32 cellular contexts compared by ENCODE assay signal in the genomic region with DNA sequence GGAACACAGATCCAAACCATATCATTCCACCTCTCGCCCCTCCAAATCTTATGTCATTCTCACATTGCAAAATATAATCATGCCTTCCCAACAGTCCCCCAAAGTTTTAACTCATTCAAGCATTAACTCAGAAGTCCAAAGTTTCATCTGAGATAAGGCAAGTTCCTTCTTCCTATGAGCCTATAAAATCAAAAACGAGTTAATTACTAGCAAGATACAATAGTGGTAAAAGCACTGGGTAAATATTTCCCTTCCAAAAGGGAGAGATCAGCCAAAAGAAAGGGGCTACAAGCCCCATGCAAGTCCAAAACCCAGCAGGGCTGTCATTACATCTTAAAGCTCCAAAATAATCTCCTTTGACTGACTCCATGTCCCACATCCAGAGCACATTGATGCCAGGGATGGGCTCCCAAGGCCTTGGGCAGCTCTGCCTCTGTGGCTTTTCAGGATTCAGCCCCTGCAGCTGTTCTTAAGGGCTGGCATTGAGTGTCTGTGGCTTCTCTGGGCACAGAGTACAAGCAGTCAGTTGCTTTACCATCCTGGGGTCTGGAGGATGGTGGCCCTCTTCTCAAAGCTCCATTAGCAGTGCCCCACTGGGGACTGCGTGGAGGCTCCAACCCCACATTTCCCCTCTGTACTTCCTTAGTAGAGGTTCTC. TPM values are rescaled to one million over a fixed set of nuclear protein-coding genes. Genes with fewer than 3 reads are reported as not detected.
"Had no signal": no experiment of that assay in that cellular context is flagged by ENCODE, and none has a peak within 500 bp of the region (broad histone marks: within the 10 kb centered on the region; RNA-seq: fewer than 3 reads in every experiment).

No MANE protein-coding gene starts in this region.

- H3K27me3 Mint-ChIP-seq: activated CD8-positive, alpha-beta T cell treated with anti-CD3 and anti-CD28 coated beads for 36 hours; activated naive CD8-positive, alpha-beta T cell; activated T-helper 17 cell treated with anti-CD3 and anti-CD28 coated beads, Interleukin-2, amount 50 U/mL, for 72 hours; central memory CD8-positive, alpha-beta T cell; effector memory CD8-positive, alpha-beta T cell had no signal

- H3K27ac Mint-ChIP-seq: activated CD4-positive, alpha-beta T cell treated with anti-CD3 and anti-CD28 coated beads, Interleukin-2, amount 10 ng/mL, durations not matched to agents 7 days and 5 days; activated CD8-positive, alpha-beta T cell treated with anti-CD3 and anti-CD28 coated beads for 36 hours; activated naive CD8-positive, alpha-beta T cell; activated T-helper 17 cell treated with anti-CD3 and anti-CD28 coated beads, Interleukin-2, amount 50 U/mL, for 72 hours; effector memory CD8-positive, alpha-beta T cell; WTC11 had no signal

- ATAC-seq: activated CD8-positive, alpha-beta T cell treated with anti-CD3 and anti-CD28 coated beads for 36 hours; activated T-cell treated with anti-CD3 and anti-CD28 coated beads, Interleukin-2, amount 50 U/mL, for 4 hours; activated T-helper 17 cell treated with anti-CD3 and anti-CD28 coated beads, Interleukin-2, amount 50 U/mL, for 72 hours; effector memory CD8-positive, alpha-beta T cell; foreskin keratinocyte; gastrocnemius medialis had no signal

- H3K36me3 Mint-ChIP-seq: activated naive CD8-positive, alpha-beta T cell had no signal

- H3K4me1 ChIP-seq: gastrocnemius medialis had no signal

- H3K4me3 ChIP-seq: esophagus muscularis mucosa, gastrocnemius medialis had no signal

- H3K9me3 Mint-ChIP-seq: central memory CD8-positive, alpha-beta T cell; effector memory CD8-positive, alpha-beta T cell had no signal

- DNase-seq: activated CD4-positive, alpha-beta T cell treated with anti-CD3 and anti-CD28 coated beads for 1 hour; activated CD4-positive, alpha-beta T cell treated with anti-CD3 and anti-CD28 coated beads for 4 hours; activated CD4-positive, alpha-beta T cell treated with anti-CD3 and anti-CD28 coated beads, Interleukin-2, amount 10 ng/mL, durations not matched to agents 7 days and 5 days; activated CD4-positive, alpha-beta T cell treated with anti-CD3 and anti-CD28 coated beads, Interleukin-2, amount 50 U/mL, for 4 hours; activated CD8-positive, alpha-beta memory T cell treated with anti-CD3 and anti-CD28 coated beads for 24 hours; activated CD8-positive, alpha-beta T cell treated with anti-CD3 and anti-CD28 coated beads for 36 hours; activated effector memory CD4-positive, alpha-beta T cell treated with Interleukin-2 at 50 U/mL for 16 hours; activated gamma-delta T cell treated with Interleukin-2 at 50 U/mL for 16 hours; activated naive CD4-positive, alpha-beta T cell treated with anti-CD3 and anti-CD28 coated beads, Interleukin-2, amount 50 U/mL, for 16 hours; activated naive CD4-positive, alpha-beta T cell treated with Interleukin-2 at 50 U/mL for 16 hours; activated T-cell treated with anti-CD3 and anti-CD28 coated beads, Interleukin-2, amount 50 U/mL, for 4 hours; amniotic stem cell; anterior cingulate cortex; brain microvascular endothelial cell; cortex of kidney; dermis blood vessel endothelial cell; effector CD4-positive, alpha-beta T cell; effector memory CD8-positive, alpha-beta T cell; erythroblast; foreskin keratinocyte; gastrocnemius medialis; glutamatergic neuron; T-helper 2 cell had no signal

- H3K9me3 ChIP-seq: esophagus muscularis mucosa, gastrocnemius medialis had no signal

- H3K27ac ChIP-seq: brain microvascular endothelial cell, esophagus muscularis mucosa, foreskin keratinocyte, gastrocnemius medialis had no signal

- H3K4me3 Mint-ChIP-seq: activated CD4-positive, alpha-beta T cell treated with anti-CD3 and anti-CD28 coated beads, Interleukin-2, amount 10 ng/mL, durations not matched to agents 7 days and 5 days; activated CD8-positive, alpha-beta T cell treated with anti-CD3 and anti-CD28 coated beads for 36 hours; activated naive CD8-positive, alpha-beta T cell; activated T-cell treated with anti-CD3 and anti-CD28 coated beads, Interleukin-2, amount 50 U/mL, for 4 hours; activated T-helper 17 cell treated with anti-CD3 and anti-CD28 coated beads, Interleukin-2, amount 50 U/mL, for 72 hours; central memory CD8-positive, alpha-beta T cell; effector memory CD8-positive, alpha-beta T cell; WTC11 had no signal

- H3K27me3 ChIP-seq: brain microvascular endothelial cell, esophagus muscularis mucosa, foreskin keratinocyte, gastrocnemius medialis had no signal

- H3K36me3 ChIP-seq: brain microvascular endothelial cell, esophagus muscularis mucosa, gastrocnemius medialis had no signal

RNA-seq across cellular contexts. Expression of a gene that starts 8.4 kb away (rescaled TPM):
- total RNA-seq: cardiac septum, cerebellum, foreskin keratinocyte had no signal

RNA-seq across cellular contexts. Expression of a gene that starts 54.5 kb away (rescaled TPM):
- total RNA-seq: activated CD4-positive, alpha-beta T cell treated with anti-CD3 and anti-CD28 coated beads, Interleukin-2, amount 10 ng/mL, durations not matched to agents 7 days and 5 days; activated CD8-positive, alpha-beta T cell treated with anti-CD3 and anti-CD28 coated beads for 36 hours; activated T-cell treated with anti-CD3 and anti-CD28 coated beads, Interleukin-2, amount 50 U/mL, for 4 hours; activated T-helper 17 cell treated with anti-CD3 and anti-CD28 coated beads, Interleukin-2, amount 50 U/mL, for 72 hours; bronchial epithelial cell; cardiac septum; dermis blood vessel endothelial cell; esophagus muscularis mucosa; foreskin keratinocyte; T-helper 1 cell treated with Interleukin-12 subunit alpha and Interleukin-12 subunit beta and Interleukin-4 antibody, amounts not matched to agents 30 ng/mL and 1 ng/mL, for 36 hours; WTC11 had no signal
- polyA plus RNA-seq: foreskin keratinocyte had no signal
